In the genomic region with DNA sequence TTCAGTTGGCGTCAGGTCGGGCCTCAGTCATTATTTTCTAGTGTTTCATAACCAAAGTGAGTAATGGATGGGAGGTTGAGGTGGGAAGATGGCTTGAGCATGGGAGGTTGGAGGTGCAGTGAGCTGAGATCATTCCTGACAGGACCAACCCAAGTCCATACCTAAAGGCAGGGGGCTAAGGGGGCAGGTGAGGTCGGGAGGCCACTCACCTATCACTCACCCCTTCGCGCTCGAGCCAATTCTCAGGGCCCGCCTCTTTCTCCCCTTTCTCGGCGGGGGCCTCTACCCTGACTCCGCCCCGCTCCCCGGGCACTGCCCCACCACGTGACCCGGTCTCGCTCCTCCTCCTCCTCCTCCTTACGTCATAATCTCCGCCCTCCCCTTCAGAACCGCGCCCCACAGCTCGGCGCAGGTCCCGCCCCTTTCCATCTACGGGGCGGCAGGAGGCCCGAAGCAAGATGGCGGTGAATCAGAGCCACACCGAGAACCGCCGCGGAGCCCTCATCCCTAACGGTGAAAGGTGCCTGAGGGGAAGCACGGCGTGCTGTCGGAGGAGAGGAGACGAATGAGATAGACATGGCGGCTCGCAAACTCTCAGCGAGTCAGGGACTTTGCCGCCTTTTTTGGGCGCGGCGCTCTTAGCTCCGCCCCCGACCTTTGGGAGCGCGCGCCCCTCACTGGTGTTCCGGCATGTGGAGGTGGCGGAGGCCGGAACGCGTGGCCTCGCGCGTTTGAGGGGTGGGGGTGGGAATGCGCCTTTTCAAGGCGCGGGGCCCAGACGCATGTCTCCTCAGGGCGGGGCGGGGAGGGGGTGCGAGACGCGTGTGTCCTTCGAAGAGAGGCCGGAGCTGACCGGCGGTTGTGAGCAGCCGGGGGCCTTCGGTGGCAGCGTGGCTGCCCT, we compare ENCODE assay signal across 8 cellular contexts. TPM values are rescaled to one million over a fixed set of nuclear protein-coding genes. Genes with fewer than 3 reads are reported as not detected.
DNase-seq lines count a peak whose midpoint lies in the region; ATAC-seq, FAIRE-seq and TF ChIP-seq lines count a peak whose summit lies in the region.

A gene with protein sequence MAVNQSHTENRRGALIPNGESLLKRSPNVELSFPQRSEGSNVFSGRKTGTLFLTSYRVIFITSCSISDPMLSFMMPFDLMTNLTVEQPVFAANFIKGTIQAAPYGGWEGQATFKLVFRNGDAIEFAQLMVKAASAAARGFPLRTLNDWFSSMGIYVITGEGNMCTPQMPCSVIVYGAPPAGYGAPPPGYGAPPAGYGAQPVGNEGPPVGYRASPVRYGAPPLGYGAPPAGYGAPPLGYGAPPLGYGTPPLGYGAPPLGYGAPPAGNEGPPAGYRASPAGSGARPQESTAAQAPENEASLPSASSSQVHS (plus strand): TSS at position 428 of the 901 bp plus-strand sequence. CDS start 31 bp downstream, at position 459.

- peak within 1 kb of the TSS; percentile 47 for H3K4me2 ChIP-seq in keratinocyte (ENCODE audit: control insufficient read depth, extremely low read depth, insufficient read depth, low read depth, low read length)

- ATAC-seq in GM19372 (IDR thresholded peaks at IDR 0.05; ENCODE audit: low read depth, unreplicated experiment): peak; percentile 81

- H3K36me3 ChIP-seq in keratinocyte (ENCODE audit: control insufficient read depth in 2 of 2, extremely low read depth in 1 of 2, insufficient read depth in 2 of 2, low read length in 2 of 2): no peaks in the 10 kb centered on the region

- TF ChIP-seq CTCF in AG04450 (IDR thresholded peaks at IDR 0.05; ENCODE audit: low read depth, low read length) (no peak), VCaP (conservative IDR thresholded peaks at IDR 0.05) (no peak), keratinocyte (optimal IDR thresholded peaks at IDR 0.05 in 1 of 3, IDR thresholded peaks at IDR 0.05 in 1 of 3, conservative IDR thresholded peaks at IDR 0.05 in 1 of 3; ENCODE audit: extremely low read depth in 1 of 3, insufficient read depth in 2 of 3, low read length in 3 of 3) (no peak)

- FAIRE-seq in keratinocyte (lab: Jason Lieb, UNC): no peak

- no peaks in the 10 kb centered on the region for H4K20me1 ChIP-seq in keratinocyte (ENCODE audit: control insufficient read depth, extremely low read depth, insufficient read depth, low read length)

- H3K4me3 ChIP-seq in AG04450 (ENCODE audit: low read depth, low read length) (peak within 1 kb of the TSS; percentile 55), keratinocyte (ENCODE audit: control insufficient read depth in 2 of 3, extremely low read depth in 1 of 3, insufficient read depth in 2 of 3, low read depth in 1 of 3, low read length in 3 of 3) (peak within 1 kb of the TSS; percentile 39 to 70 (median 53))

- no peaks in the 10 kb centered on the region for H3K79me2 ChIP-seq in keratinocyte (ENCODE audit: control insufficient read depth, insufficient read depth, low read length)

- H3K27me3 ChIP-seq in AG04450 (ENCODE audit: control insufficient read depth, insufficient read depth, low read length): peaks cover 16% of the 10 kb centered on the region
- peaks cover 3% of the 10 kb centered on the region for H3K27me3 ChIP-seq in keratinocyte (ENCODE audit: control insufficient read depth, extremely low read depth, insufficient read depth, low read length)

- dilution Hi-C loops in keratinocyte (cut with MboI; ENCODE audit: extremely low pct_ligation_motif_present, low sequenced_read_pairs): no loop called here

- CTCF ChIA-PET in AG04450 (lab: Charles Lee): no interaction called here

- peak within 1 kb of the TSS; percentile 50 for H3K9ac ChIP-seq in keratinocyte (ENCODE audit: control insufficient read depth, extremely low read depth, insufficient read depth, low read length)

- POLR2A ChIA-PET in AG04450 (lab: Yijun Ruan, JAX): interaction anchor here (0.8 kb wide), 2 partner anchors 75 to 81 kb away, joined by 3 read pairs; a partner anchor contains a TSS

- H3K27ac ChIP-seq in AG04450 (ENCODE audit: low read depth, low read length) (no peak within 1 kb of the TSS), VCaP (peak within 1 kb of the TSS; percentile 41; the same call in 1 of the 2 replicates), keratinocyte (ENCODE audit: control insufficient read depth, insufficient read depth, low read length) (no peak within 1 kb of the TSS)

- DNase-seq in AG04450 (ENCODE audit: low read depth, low spot score) (peak; percentile 8), HuH-7 (ENCODE audit: low spot score) (peak; percentile 62), brain pericyte (ENCODE audit: low read depth, low spot score) (peak; percentile 20), keratinocyte (ENCODE audit: low read depth, low spot score) (no peak), DMS153 (lab: John Stamatoyannopoulos, UW) (no peak)
- peak; percentile 78 to 89 for DNase-seq in stimulated activated CD4-positive, alpha-beta T cell treated with anti-CD3 and anti-CD28 coated beads, Interleukin-1b, Interleukin-23, amount 100 ng/mL, for 4 hours (ENCODE audit: low read depth in 2 of 2)

- peak within 1 kb of the TSS; percentile 93 for H2AFZ ChIP-seq in keratinocyte (ENCODE audit: control insufficient read depth, low read length)

- no peaks in the 10 kb centered on the region for H3K9me1 ChIP-seq in keratinocyte (ENCODE audit: control insufficient read depth, extremely low read depth, insufficient read depth, low read length)

- H3K4me1 ChIP-seq in keratinocyte (ENCODE audit: control insufficient read depth, extremely low read depth, insufficient read depth, low read length): no peaks in the 10 kb centered on the region

- peaks cover 15% of the 10 kb centered on the region for H3K9me3 ChIP-seq in AG04450 (ENCODE audit: control insufficient read depth, insufficient read depth, low read length)
- H3K9me3 ChIP-seq in keratinocyte (ENCODE audit: control insufficient read depth, low read depth, low read length): no peaks in the 10 kb centered on the region

RNA-seq across cellular contexts. Expression of the gene that starts here (rescaled TPM):
- polyA plus RNA-seq in AG04450 (2011; rRNA removed): 0.11 and 0.21 TPM in 2 replicates
- polyA minus RNA-seq in AG04450 (2011; rRNA and poly(A)+ RNA removed): 0.43 TPM in 1 of 2 replicates, not detected in the other
- 0.04 to 0.07 TPM in 2 of 3 replicates, not detected in the other for polyA plus RNA-seq in keratinocyte
- not detected for polyA plus RNA-seq in keratinocyte (2011; ENCODE audit: low read depth)
- polyA plus RNA-seq in keratinocyte (2011; cell fraction: cytosol; rRNA removed): not detected in 2 replicates
- polyA plus RNA-seq in keratinocyte (2011; cell fraction: nucleus; rRNA removed): 0.04 and 0.37 TPM in 2 replicates
- polyA plus RNA-seq in keratinocyte (2012; ENCODE audit: low replicate concordance): 0.14 TPM in 1 of 2 replicates, not detected in the other
- 0.40 to 0.61 TPM in 2 of 3 replicates, not detected in the other for polyA minus RNA-seq in keratinocyte
- polyA minus RNA-seq in keratinocyte (2011; cell fraction: cytosol; rRNA and poly(A)+ RNA removed): not detected
- polyA minus RNA-seq in keratinocyte (2011; cell fraction: nucleus; rRNA and poly(A)+ RNA removed): 0.11 and 0.31 TPM in 2 replicates

Comparison
In these comparisons a context has a peak if more than half of its experiments do, and no peak if none do; other contexts are left out.
1. Peak in DNase-seq and H3K4me3 ChIP-seq in AG04450; RNA of the gene not detected or under 1 TPM.
2. DNase-seq: peak in HuH-7 (single experiment), brain pericyte (single experiment) and stimulated activated CD4-positive, alpha-beta T cell treated with anti-CD3 and anti-CD28 coated beads, Interleukin-1b, Interleukin-23, amount 100 ng/mL, for 4 hours (2 of 2); none in keratinocyte (single experiment) and DMS153 (single experiment).